Comparison of ENCODE assay signal across 8 cellular contexts in genomic region chr7:38908759-38909335, GRCh38. TPM values are rescaled to one million over a fixed set of nuclear protein-coding genes. Genes with fewer than 3 reads are reported as not detected.
A peak's percentile ranks its signal among the peaks of the same experiment; 100 is the strongest.
DNase-seq lines count a peak whose midpoint lies in the region; TF ChIP-seq lines count a peak whose summit lies in the region.

TSS of gene VPS41 (minus strand) at chr7:38909191. CDS start at chr7:38909174, 17 bp downstream.

- in situ Hi-C loops in G401 (cut with HindIII; ENCODE audit: low sequenced_read_pairs) = no loop called here
- in situ Hi-C loops in SK-MEL-5 (cut with HindIII; ENCODE audit: low pct_unique_long_range_greater_than_20kb, low sequenced_read_pairs) = no loop called here

- peak within 1 kb of the TSS; percentile 77 for H3K4me3 ChIP-seq in LNCaP clone FGC (ENCODE audit: low read depth, low read length)

- no peak for TF ChIP-seq CTCF in LNCaP clone FGC (IDR thresholded peaks at IDR 0.05; ENCODE audit: control insufficient read depth, extremely low read depth, insufficient read depth)

- DNase-seq in G401 (ENCODE audit: low spot score) = peak; percentile 91
- peak; percentile 90 for DNase-seq in H4 (ENCODE audit: low spot score)
- DNase-seq in LNCaP clone FGC (ENCODE audit: low read depth) = peak; percentile 56
- peak; percentile 92 for DNase-seq in SK-MEL-5 (ENCODE audit: low read depth, low spot score)
- peak; percentile 78 for DNase-seq in activated naive CD4-positive, alpha-beta T cell treated with Interleukin-2 at 50 U/mL for 16 hours
- DNase-seq in germinal center (ENCODE audit: low spot score) = peak; percentile 90
- DNase-seq in nucleus accumbens (lab: John Stamatoyannopoulos, UW) = peak in 55 of 56 donors; percentile 14 to 91 (median 65)
- DNase-seq in superior temporal gyrus (ENCODE audit: extremely low spot score) = peak; percentile 92

RNA-seq across cellular contexts. Expression of gene VPS41, which starts in this region (rescaled TPM):
- 27.1 and 28.7 TPM in 2 replicates for total RNA-seq in G401 (2014; rRNA removed; shearing (Covaris generic))
- 104 and 132 TPM in 2 replicates for total RNA-seq in H4 (2014; rRNA removed; shearing (Covaris generic))
- total RNA-seq in SK-MEL-5 (2014; rRNA removed; shearing (Covaris generic)) = 86.0 and 92.6 TPM in 2 replicates
- 32.0 and 38.7 TPM in 2 replicates for polyA plus RNA-seq in SK-MEL-5 (2015; cell fraction: cytosol; rRNA removed)
- 262 and 271 TPM in 2 replicates for polyA plus RNA-seq in SK-MEL-5 (2015; cell fraction: nucleus; rRNA removed)

Comparison
In these comparisons a context has a peak if more than half of its experiments do, and no peak if none do; other contexts are left out.
1. Peak in every context shown above with its lines: DNase-seq and H3K4me3 ChIP-seq.